Comparison of ENCODE assay signal across 8 cellular contexts in genomic region chr11:119030329-119031047, GRCh38. TPM values are rescaled to one million over a fixed set of nuclear protein-coding genes. Genes with fewer than 3 reads are reported as not detected.
A peak's percentile ranks its signal among the peaks of the same experiment; 100 is the strongest.
DNase-seq lines count a peak whose midpoint lies in the region; ATAC-seq and TF ChIP-seq lines count a peak whose summit lies in the region.

Gene SLC37A4 (minus strand): TSS chr11:119030877.

- H3K4me3 Mint-ChIP-seq in T-helper 17 cell = peak within 1 kb of the TSS; percentile 89
- H3K4me3 Mint-ChIP-seq in progenitor cell of endocrine pancreas (ENCODE audit: low read depth) = peak within 1 kb of the TSS; percentile 75

- H3K4me3 ChIP-seq in left ventricle myocardium inferior = peak within 1 kb of the TSS; percentile 96

- peaks cover 27% of the 10 kb centered on the region for H3K4me1 ChIP-seq in left ventricle myocardium inferior

- no peaks in the 10 kb centered on the region for H3K9me3 Mint-ChIP-seq in progenitor cell of endocrine pancreas (ENCODE audit: low read depth)

- DNase-seq in GM13977 (ENCODE audit: low spot score) (peak; percentile 98), NCI-H1694 treated with DMSO at 0.1 percent for 48 hours (lab: John Stamatoyannopoulos, UW) (peak; percentile 58), T-helper 17 cell (peak; percentile 99 to 100 (median 99)), amygdala (lab: John Stamatoyannopoulos, UW) (peak; percentile 49 to 99 (median 93)), left ventricle myocardium inferior (peak; percentile 98), progenitor cell of endocrine pancreas (ENCODE audit: low spot score, unreplicated experiment) (peak; percentile 98), ureter (ENCODE audit: low spot score) (peak; percentile 98)

- peak; percentile 91 for ATAC-seq in HG02885 (IDR thresholded peaks at IDR 0.05; ENCODE audit: poor library complexity, unreplicated experiment)
- ATAC-seq in T-helper 17 cell = peak; percentile 91

- intact Hi-C loops in left ventricle myocardium inferior (cut with micrococcal nuclease) = no loop called here

- H3K36me3 ChIP-seq in left ventricle myocardium inferior = peaks cover 11% of the 10 kb centered on the region

- peak within 1 kb of the TSS; percentile 81 for H3K27ac ChIP-seq in left ventricle myocardium inferior (replicated peaks)

- H3K36me3 Mint-ChIP-seq in T-helper 17 cell (ENCODE audit: low read depth) = peaks cover under 1% of the 10 kb centered on the region
- H3K36me3 Mint-ChIP-seq in progenitor cell of endocrine pancreas (ENCODE audit: insufficient read depth) = peaks cover 2% of the 10 kb centered on the region

- in situ Hi-C loops in GM13977 (cut with MboI; ENCODE audit: low pct_unique_long_range_greater_than_20kb, low sequenced_read_pairs, unreplicated experiment) = no loop called here

- H3K27me3 Mint-ChIP-seq in T-helper 17 cell (no peaks in the 10 kb centered on the region), progenitor cell of endocrine pancreas (peaks cover 4% of the 10 kb centered on the region)

- H3K9me3 ChIP-seq in T-helper 17 cell (ENCODE audit: control insufficient read depth, low read length, poor library complexity, severe bottlenecking) (no peaks in the 10 kb centered on the region), left ventricle myocardium inferior (replicated peaks) (no peaks in the 10 kb centered on the region)

- no peaks in the 10 kb centered on the region for H3K27me3 ChIP-seq in left ventricle myocardium inferior (ENCODE audit: low read depth)

- peak within 1 kb of the TSS; percentile 87 for H3K27ac Mint-ChIP-seq in T-helper 17 cell
- H3K27ac Mint-ChIP-seq in progenitor cell of endocrine pancreas = peak within 1 kb of the TSS; percentile 94

- H3K4me1 Mint-ChIP-seq in T-helper 17 cell (peaks cover 23% of the 10 kb centered on the region), progenitor cell of endocrine pancreas (ENCODE audit: low read depth) (peaks cover 27% of the 10 kb centered on the region)

- TF ChIP-seq CTCF in GM13977 (IDR thresholded peaks at IDR 0.05; ENCODE audit: extremely low read depth, insufficient read depth, missing control alignments) = peak; percentile 87
- no peak for TF ChIP-seq CTCF in left ventricle myocardium inferior (IDR thresholded peaks at IDR 0.05; ENCODE audit: borderline replicate concordance)
- peak; percentile 86 for TF ChIP-seq CTCF in progenitor cell of endocrine pancreas (IDR thresholded peaks at IDR 0.05; ENCODE audit: unreplicated experiment)

RNA-seq across cellular contexts. Expression of gene SLC37A4, which starts in this region (rescaled TPM):
- total RNA-seq in T-helper 17 cell (10 to 100 TPM in 1 of 2 donors, 1 to 10 TPM in 1; 9.0 to 11.0 TPM), left ventricle myocardium inferior (5.4 TPM), progenitor cell of endocrine pancreas (52.7 and 53.4 TPM in 2 replicates), ureter (16.9 TPM)

Comparison
In these comparisons a context has a peak if more than half of its experiments do, and no peak if none do; other contexts are left out.
1. Peak in every context shown above with its lines: DNase-seq, ATAC-seq, H3K4me3 ChIP-seq and H3K27ac ChIP-seq.